8 cellular contexts compared by ENCODE assay signal in the genomic region with DNA sequence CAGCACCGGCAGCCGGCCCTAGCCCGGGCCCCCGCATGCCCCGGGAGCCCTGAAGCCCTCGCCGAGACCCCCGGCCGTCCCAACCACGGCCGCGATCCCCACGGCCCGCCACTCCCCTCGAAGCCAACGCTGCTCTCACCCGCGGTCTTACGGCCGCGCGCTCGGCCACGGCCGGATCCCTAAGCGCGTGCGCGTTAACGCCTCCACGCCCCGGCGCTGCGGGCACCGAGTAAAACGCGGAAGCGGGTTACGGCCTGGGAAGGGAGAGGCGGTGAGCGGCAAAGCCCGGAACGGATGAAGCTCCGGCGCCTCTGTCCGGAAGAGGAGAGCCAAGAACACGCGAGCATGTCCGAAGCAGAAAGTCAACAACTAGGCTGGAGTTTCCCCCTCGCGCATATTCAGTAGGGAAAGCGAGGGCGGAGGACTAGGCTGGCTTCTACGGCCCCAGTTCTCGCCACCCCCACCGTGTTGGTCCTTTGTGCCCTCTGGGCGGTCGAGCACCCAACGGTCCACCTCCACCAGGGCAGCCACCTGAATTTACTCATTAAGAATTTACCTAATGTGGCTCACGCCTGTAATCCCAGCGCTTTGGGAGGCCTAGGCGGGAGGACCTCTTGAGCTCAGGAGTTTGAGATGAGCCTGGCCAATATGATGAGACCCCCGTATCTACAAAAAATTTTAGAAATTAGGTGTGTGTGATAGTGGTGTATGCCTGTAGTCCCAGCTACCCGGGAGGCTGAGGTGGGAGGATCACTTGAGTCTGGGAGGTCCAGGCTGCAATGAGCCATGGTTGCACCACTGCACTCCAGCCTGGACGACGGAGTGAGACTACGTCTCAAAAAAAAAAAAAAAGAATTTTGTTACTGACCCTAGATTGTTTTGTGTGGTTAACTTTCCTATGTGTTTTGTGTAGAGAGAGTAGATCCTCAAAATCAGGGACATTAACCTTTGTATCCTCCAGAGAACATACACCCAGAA. TPM values are rescaled to one million over a fixed set of nuclear protein-coding genes. Genes with fewer than 3 reads are reported as not detected.
DNase-seq lines count a peak whose midpoint lies in the region; TF ChIP-seq lines count a peak whose summit lies in the region.

A gene (minus strand): TSS at position 169 of the 978 bp plus-strand sequence. CDS start 1,177 bp downstream, outside the sequence.

- peak within 1 kb of the TSS; percentile 92 to 98 (median 94) for H3K4me3 Mint-ChIP-seq in nephron
- H3K4me3 Mint-ChIP-seq in stimulated activated naive CD8-positive, alpha-beta T cell treated with anti-CD3 and anti-CD28 coated beads, Interleukin-15, Interleukin-2, amounts not matched to agents 100 ng/mL and 50 ng/mL, for 24 hours: peak within 1 kb of the TSS; percentile 95

- H3K9me3 Mint-ChIP-seq in nephron: no peaks in the 10 kb centered on the region
- H3K9me3 Mint-ChIP-seq in stimulated activated naive CD8-positive, alpha-beta T cell treated with anti-CD3 and anti-CD28 coated beads, Interleukin-15, Interleukin-2, amounts not matched to agents 100 ng/mL and 50 ng/mL, for 24 hours: no peaks in the 10 kb centered on the region

- H3K36me3 Mint-ChIP-seq in nephron (ENCODE audit: low read depth): peaks cover 17% of the 10 kb centered on the region
- peaks cover 32% of the 10 kb centered on the region for H3K36me3 Mint-ChIP-seq in stimulated activated naive CD8-positive, alpha-beta T cell treated with anti-CD3 and anti-CD28 coated beads, Interleukin-15, Interleukin-2, amounts not matched to agents 100 ng/mL and 50 ng/mL, for 24 hours (ENCODE audit: low read depth)

- DNase-seq in Daoy (ENCODE audit: low read depth): peak; percentile 91
- peak; percentile 88 for DNase-seq in H4 (ENCODE audit: low spot score)
- DNase-seq in LoVo (ENCODE audit: low spot score): peak; percentile 92
- peak; percentile 79 to 84 for DNase-seq in SHP77 (lab: John Stamatoyannopoulos, UW)
- peak; percentile 85 for DNase-seq in activated effector memory CD4-positive, alpha-beta T cell treated with Interleukin-2 at 50 U/mL for 16 hours
- DNase-seq in fibroblast of pulmonary artery (ENCODE audit: low read depth): peak; percentile 96

- peak within 1 kb of the TSS; percentile 79 for H3K4me3 ChIP-seq in fibroblast of pulmonary artery (replicated peaks; ENCODE audit: low read depth, low read length)

- peaks cover 31% of the 10 kb centered on the region for H3K4me1 Mint-ChIP-seq in nephron
- H3K4me1 Mint-ChIP-seq in stimulated activated naive CD8-positive, alpha-beta T cell treated with anti-CD3 and anti-CD28 coated beads, Interleukin-15, Interleukin-2, amounts not matched to agents 100 ng/mL and 50 ng/mL, for 24 hours (ENCODE audit: low read depth): peaks cover 39% of the 10 kb centered on the region

- H3K27me3 Mint-ChIP-seq in nephron (ENCODE audit: low read depth): no peaks in the 10 kb centered on the region
- peaks cover 7% of the 10 kb centered on the region for H3K27me3 Mint-ChIP-seq in stimulated activated naive CD8-positive, alpha-beta T cell treated with anti-CD3 and anti-CD28 coated beads, Interleukin-15, Interleukin-2, amounts not matched to agents 100 ng/mL and 50 ng/mL, for 24 hours

- TF ChIP-seq CTCF in fibroblast of pulmonary artery (IDR thresholded peaks at IDR 0.05; ENCODE audit: low read length, missing control alignments) (no peak), nephron (IDR thresholded peaks at IDR 0.05; ENCODE audit: unreplicated experiment in 3 of 3) (no peak)

- H3K27ac Mint-ChIP-seq in nephron: peak within 1 kb of the TSS; percentile 80 to 93 (median 88)
- peak within 1 kb of the TSS; percentile 92 for H3K27ac Mint-ChIP-seq in stimulated activated naive CD8-positive, alpha-beta T cell treated with anti-CD3 and anti-CD28 coated beads, Interleukin-15, Interleukin-2, amounts not matched to agents 100 ng/mL and 50 ng/mL, for 24 hours

RNA-seq across cellular contexts. Expression of the gene that starts here (rescaled TPM):
- 22.1 and 26.6 TPM in 2 replicates for total RNA-seq in Daoy (2014; rRNA removed; shearing (Covaris generic))
- 27.4 and 31.8 TPM in 2 replicates for total RNA-seq in H4 (2014; rRNA removed; shearing (Covaris generic))

Comparison
In these comparisons a context has a peak if more than half of its experiments do, and no peak if none do; other contexts are left out.
1. Peak in every context shown above with its lines: DNase-seq and H3K4me3 ChIP-seq.